2 cellular contexts compared by ENCODE assay signal in the genomic region with DNA sequence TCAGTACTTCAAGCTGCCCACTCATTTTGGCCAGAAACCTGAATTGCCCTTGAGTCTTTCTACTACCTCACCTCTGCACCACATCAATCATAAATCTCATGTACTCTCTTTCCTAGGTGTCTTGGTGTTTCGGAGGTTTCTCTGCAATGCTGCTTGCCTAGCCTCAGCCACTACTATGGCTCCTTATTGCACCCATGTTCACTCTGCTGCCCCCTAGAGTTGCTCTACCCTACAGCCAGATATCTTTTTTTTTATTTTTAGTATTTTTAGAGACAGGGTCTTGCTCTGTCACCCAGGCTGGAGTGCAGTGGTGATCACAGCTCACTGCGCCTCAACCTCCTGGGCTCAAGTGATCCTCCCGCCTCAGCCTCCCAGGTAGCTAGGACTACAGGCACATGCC.
TF ChIP-seq lines count a peak whose summit lies in the region.

No MANE protein-coding gene starts in this region.

TF ChIP-seq in SK-N-SH, 30 proteins besides CTCF, POLR2A, EP300 and RAD21 (continued from another document):
- TF ChIP-seq, protein P1, sequence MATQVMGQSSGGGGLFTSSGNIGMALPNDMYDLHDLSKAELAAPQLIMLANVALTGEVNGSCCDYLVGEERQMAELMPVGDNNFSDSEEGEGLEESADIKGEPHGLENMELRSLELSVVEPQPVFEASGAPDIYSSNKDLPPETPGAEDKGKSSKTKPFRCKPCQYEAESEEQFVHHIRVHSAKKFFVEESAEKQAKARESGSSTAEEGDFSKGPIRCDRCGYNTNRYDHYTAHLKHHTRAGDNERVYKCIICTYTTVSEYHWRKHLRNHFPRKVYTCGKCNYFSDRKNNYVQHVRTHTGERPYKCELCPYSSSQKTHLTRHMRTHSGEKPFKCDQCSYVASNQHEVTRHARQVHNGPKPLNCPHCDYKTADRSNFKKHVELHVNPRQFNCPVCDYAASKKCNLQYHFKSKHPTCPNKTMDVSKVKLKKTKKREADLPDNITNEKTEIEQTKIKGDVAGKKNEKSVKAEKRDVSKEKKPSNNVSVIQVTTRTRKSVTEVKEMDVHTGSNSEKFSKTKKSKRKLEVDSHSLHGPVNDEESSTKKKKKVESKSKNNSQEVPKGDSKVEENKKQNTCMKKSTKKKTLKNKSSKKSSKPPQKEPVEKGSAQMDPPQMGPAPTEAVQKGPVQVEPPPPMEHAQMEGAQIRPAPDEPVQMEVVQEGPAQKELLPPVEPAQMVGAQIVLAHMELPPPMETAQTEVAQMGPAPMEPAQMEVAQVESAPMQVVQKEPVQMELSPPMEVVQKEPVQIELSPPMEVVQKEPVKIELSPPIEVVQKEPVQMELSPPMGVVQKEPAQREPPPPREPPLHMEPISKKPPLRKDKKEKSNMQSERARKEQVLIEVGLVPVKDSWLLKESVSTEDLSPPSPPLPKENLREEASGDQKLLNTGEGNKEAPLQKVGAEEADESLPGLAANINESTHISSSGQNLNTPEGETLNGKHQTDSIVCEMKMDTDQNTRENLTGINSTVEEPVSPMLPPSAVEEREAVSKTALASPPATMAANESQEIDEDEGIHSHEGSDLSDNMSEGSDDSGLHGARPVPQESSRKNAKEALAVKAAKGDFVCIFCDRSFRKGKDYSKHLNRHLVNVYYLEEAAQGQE (IDR thresholded peaks at IDR 0.05; ENCODE audit: low read depth, low read length), result no peak

TF ChIP-seq in SK-N-SH treated with all-trans-retinoic acid at 6 μM for 48 hours, 23 proteins besides CTCF, POLR2A, EP300 and RAD21 (continued from another document):
- TF ChIP-seq BACH2 (CRISPR knock-in tag; IDR thresholded peaks at IDR 0.05; ENCODE audit: borderline replicate concordance) (no peak), ZNF565 (CRISPR knock-in tag; conservative IDR thresholded peaks at IDR 0.05; ENCODE audit: low read depth) (no peak), PPARA (CRISPR knock-in tag; IDR thresholded peaks at IDR 0.05; ENCODE audit: borderline replicate concordance) (no peak), ZC3H10 (CRISPR knock-in tag; IDR thresholded peaks at IDR 0.05) (no peak), ZNF70 (CRISPR knock-in tag; IDR thresholded peaks at IDR 0.05) (no peak), POU6F1 (CRISPR knock-in tag; IDR thresholded peaks at IDR 0.05; ENCODE audit: borderline replicate concordance, low read depth) (no peak), PATZ1 (CRISPR knock-in tag; IDR thresholded peaks at IDR 0.05; ENCODE audit: borderline replicate concordance) (no peak), TOX (CRISPR knock-in tag; IDR thresholded peaks at IDR 0.05; ENCODE audit: borderline replicate concordance) (no peak), CSDC2 (CRISPR knock-in tag; IDR thresholded peaks at IDR 0.05) (no peak)
